Comparison of ENCODE assay signal across 8 cellular contexts in the genomic region with DNA sequence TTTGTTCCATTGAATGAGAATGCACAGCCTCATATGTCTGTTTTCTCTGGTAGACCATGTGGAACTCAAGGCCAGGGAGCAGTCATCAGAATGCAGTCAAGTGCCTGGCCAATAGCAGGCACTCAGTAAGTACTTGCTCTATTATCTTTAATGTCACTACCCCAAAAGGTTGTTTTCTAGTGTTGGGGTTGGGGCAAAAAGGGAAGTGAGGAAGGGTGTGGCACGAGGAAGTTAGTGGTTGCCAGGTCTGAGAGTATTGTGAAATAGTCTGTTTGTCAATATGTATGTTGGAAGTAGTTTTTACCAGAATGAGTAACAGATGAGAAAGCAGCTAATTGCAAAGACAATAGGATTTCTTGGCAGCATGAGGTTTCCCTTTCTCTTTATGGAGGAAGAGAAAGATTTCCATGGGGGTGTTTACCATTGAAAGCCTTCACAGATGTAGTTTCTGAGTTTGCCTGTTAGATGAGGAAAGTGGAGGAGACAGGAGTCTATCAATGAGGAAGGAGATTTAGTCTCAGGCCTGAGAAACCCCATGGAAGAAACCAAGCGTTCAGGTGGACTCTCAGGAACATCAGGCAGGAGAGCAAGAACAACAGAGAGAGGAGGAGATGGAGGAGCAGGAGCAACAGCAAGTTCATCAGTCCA. TPM values are rescaled to one million over a fixed set of nuclear protein-coding genes. Genes with fewer than 3 reads are reported as not detected.
DNase-seq lines count a peak whose midpoint lies in the region; ATAC-seq and TF ChIP-seq lines count a peak whose summit lies in the region.

No MANE protein-coding gene starts in this region.

- H3K27me3 ChIP-seq in CD8-positive, alpha-beta memory T cell (ENCODE audit: insufficient read depth, low read length, poor library complexity, severe bottlenecking) = no peaks in the 10 kb centered on the region
- no peaks in the 10 kb centered on the region for H3K27me3 ChIP-seq in IMR-90 (ENCODE audit: control insufficient read depth, insufficient read depth, low read length)
- H3K27me3 ChIP-seq in mesenchymal stem cell (ENCODE audit: control insufficient read depth in 1 of 2, insufficient read depth in 1 of 2, low read length in 2 of 2) = peaks cover 0 to 36% of the 10 kb centered on the region in 2 experiments

- H3K27me3 Mint-ChIP-seq in CD8-positive, alpha-beta memory T cell = peaks cover 0 to 2% of the 10 kb centered on the region in 2 donors
- H3K27me3 Mint-ChIP-seq in endothelial cell (ENCODE audit: unreplicated experiment) = peaks cover 1% of the 10 kb centered on the region

- peak in 4 of 5 donors; percentile 4 to 58 (median 54) for DNase-seq in CD8-positive, alpha-beta memory T cell
- DNase-seq in IMR-90 (no peak), mesenchymal stem cell (peak; percentile 8), endothelial cell (ENCODE audit: low spot score) (no peak), DMS 273 treated with DMSO at 0.1 percent for 48 hours (lab: John Stamatoyannopoulos, UW) (no peak)
- DNase-seq in activated naive CD4-positive, alpha-beta T cell treated with anti-CD3 and anti-CD28 coated beads, Interleukin-2, amount 50 U/mL, for 72 hours (ENCODE audit: low spot score in 2 of 2) = peak in 1 of 2 donors; percentile 20
- DNase-seq in stimulated activated CD4-positive, alpha-beta T cell treated with anti-CD3 and anti-CD28 coated beads, Interleukin-12 subunit alpha, Interleukin-12 subunit beta, amount 100 ng/mL, for 4 hours = no peak

- no peak overlapping the region for H3K4me2 ChIP-seq in IMR-90 (ENCODE audit: low read depth, low read length)
- no peak overlapping the region for H3K4me2 ChIP-seq in mesenchymal stem cell (ENCODE audit: low read length, poor library complexity, severe bottlenecking)

- POLR2A ChIA-PET in CD8-positive, alpha-beta memory T cell (lab: Charles Lee) = interaction anchor here (0.6 to 1.9 kb wide), 3 partner anchors 77 to 160 kb away, joined by 3 to 7 read pairs (median 3); no protein-coding TSS in a partner anchor
- POLR2A ChIA-PET in IMR-90 (lab: Charles Lee; ENCODE audit: unreplicated experiment) = interaction anchor here (0.5 kb wide), 1 partner anchor 97 kb away, joined by 3 read pairs; no protein-coding TSS in a partner anchor

- H3K56ac ChIP-seq in IMR-90 (ENCODE audit: extremely low read depth, insufficient read depth, low read length) = no peak overlapping the region

- dilution Hi-C loops in IMR-90 (cut with HindIII; ENCODE audit: low sequenced_read_pairs, unreplicated experiment) = no loop called here

- H3K14ac ChIP-seq in IMR-90 (replicated peaks; ENCODE audit: low read depth, low read length) = peak overlapping the region; percentile 34
- H3K14ac ChIP-seq in mesenchymal stem cell (ENCODE audit: low read length in 2 of 2) = no peak overlapping the region

- H3K36me3 ChIP-seq in CD8-positive, alpha-beta memory T cell (ENCODE audit: insufficient read depth, low read length) = peaks cover 78% of the 10 kb centered on the region
- H3K36me3 ChIP-seq in IMR-90 (ENCODE audit: control insufficient read depth, insufficient read depth, low read length) (peaks cover 28% of the 10 kb centered on the region), mesenchymal stem cell (ENCODE audit: control insufficient read depth in 1 of 2, insufficient read depth in 2 of 2, low read depth in 1 of 2, low read length in 2 of 2) (peaks cover 0 to 53% of the 10 kb centered on the region in 2 experiments)

- H3K4ac ChIP-seq in IMR-90 (ENCODE audit: low read depth, low read length) (peak overlapping the region; percentile 37; the same call in 1 of the 2 replicates), mesenchymal stem cell (ENCODE audit: low read depth in 1 of 2, low read length in 2 of 2) (no peak overlapping the region)

- H3K27ac ChIP-seq in CD8-positive, alpha-beta memory T cell (ENCODE audit: low read depth, low read length) = peak overlapping the region; percentile 29
- H3K27ac ChIP-seq in IMR-90 (ENCODE audit: insufficient read depth, low read length) (no peak overlapping the region), mesenchymal stem cell (ENCODE audit: low read length, poor library complexity, severe bottlenecking) (no peak overlapping the region)

- H3K4me3 Mint-ChIP-seq in CD8-positive, alpha-beta memory T cell = peak overlapping the region; percentile 40 to 85 (median 78)
- no peak overlapping the region for H3K4me3 Mint-ChIP-seq in endothelial cell (ENCODE audit: unreplicated experiment)

- peak overlapping the region; percentile 77 to 93 (median 86) for H3K27ac Mint-ChIP-seq in CD8-positive, alpha-beta memory T cell
- H3K27ac Mint-ChIP-seq in activated naive CD4-positive, alpha-beta T cell treated with anti-CD3 and anti-CD28 coated beads, Interleukin-2, amount 50 U/mL, for 72 hours = peak overlapping the region; percentile 75 to 95
- H3K27ac Mint-ChIP-seq in endothelial cell (ENCODE audit: unreplicated experiment) = no peak overlapping the region

- H2BK5ac ChIP-seq in IMR-90 (ENCODE audit: low read depth, low read length, poor library complexity, severe bottlenecking) = no peak overlapping the region
- no peak overlapping the region for H2BK5ac ChIP-seq in mesenchymal stem cell (ENCODE audit: low read depth, low read length, poor library complexity, severe bottlenecking)

- TF ChIP-seq RAD21 in IMR-90 (IDR thresholded peaks at IDR 0.05; ENCODE audit: low read length) = no peak

- in situ Hi-C loops in IMR-90 (cut with MboI; ENCODE audit: low sequenced_read_pairs) = loop anchor here (5.0 kb wide), 1 partner anchor 204 kb away; no protein-coding TSS in a partner anchor

- BruUV-seq in IMR-90 (replicated peaks; lab: Mats Ljungman, UMichigan) = no TSS peak

- H2AK9ac ChIP-seq in IMR-90 (replicated peaks; ENCODE audit: low read depth, low read length, poor library complexity) = no peak overlapping the region

- no peaks in the 10 kb centered on the region for H3K9me3 Mint-ChIP-seq in CD8-positive, alpha-beta memory T cell
- no peaks in the 10 kb centered on the region for H3K9me3 Mint-ChIP-seq in activated naive CD4-positive, alpha-beta T cell treated with anti-CD3 and anti-CD28 coated beads, Interleukin-2, amount 50 U/mL, for 72 hours
- no peaks in the 10 kb centered on the region for H3K9me3 Mint-ChIP-seq in endothelial cell (ENCODE audit: unreplicated experiment)

- H2AFZ ChIP-seq in IMR-90 (replicated peaks; ENCODE audit: low read length, poor library complexity) = peak overlapping the region; percentile 5
- no peak overlapping the region for H2AFZ ChIP-seq in mesenchymal stem cell (ENCODE audit: low read depth, low read length)

- no peak overlapping the region for H3K9ac ChIP-seq in IMR-90 (ENCODE audit: low read depth, low read length)
- H3K9ac ChIP-seq in mesenchymal stem cell (ENCODE audit: low read length) = peak overlapping the region; percentile 17

- peak overlapping the region; percentile 67; the same call in 1 of the 2 replicates for H2AK5ac ChIP-seq in IMR-90 (ENCODE audit: low read depth, low read length)
- H2AK5ac ChIP-seq in mesenchymal stem cell (ENCODE audit: low read length, severe bottlenecking) = no peak overlapping the region

- intact Hi-C loops in IMR-90 (cut with micrococcal nuclease) = loop anchor here (5.0 to 10.0 kb wide), 2 partner anchors 143 to 744 kb away; a partner anchor contains a TSS

- peaks cover 78% of the 10 kb centered on the region for H3K4me1 ChIP-seq in CD8-positive, alpha-beta memory T cell (ENCODE audit: insufficient read depth, low read length)
- H3K4me1 ChIP-seq in IMR-90 (ENCODE audit: control insufficient read depth, insufficient read depth, low read length) = no peaks in the 10 kb centered on the region; the same call in 1 of the 2 replicates
- H3K4me1 ChIP-seq in mesenchymal stem cell (ENCODE audit: control insufficient read depth, insufficient read depth, low read depth, low read length) = peaks cover 3% of the 10 kb centered on the region

- H4K8ac ChIP-seq in IMR-90 (ENCODE audit: low read depth in 2 of 2, low read length in 2 of 2) (peak overlapping the region; percentile 18 to 27; a peak in 1 of 4 replicates), mesenchymal stem cell (ENCODE audit: low read length) (no peak overlapping the region)

- H4K5ac ChIP-seq in IMR-90 (ENCODE audit: low read depth, low read length) = no peak overlapping the region

- peaks cover 25 to 99% (median 45%) of the 10 kb centered on the region in 3 donors for H3K36me3 Mint-ChIP-seq in CD8-positive, alpha-beta memory T cell
- peaks cover 31 to 46% of the 10 kb centered on the region in 2 donors for H3K36me3 Mint-ChIP-seq in activated naive CD4-positive, alpha-beta T cell treated with anti-CD3 and anti-CD28 coated beads, Interleukin-2, amount 50 U/mL, for 72 hours
- no peaks in the 10 kb centered on the region for H3K36me3 Mint-ChIP-seq in endothelial cell (ENCODE audit: low read depth, unreplicated experiment)

- H3K79me1 ChIP-seq in IMR-90 (ENCODE audit: low read depth in 1 of 2, low read length in 2 of 2) = no peaks in the 10 kb centered on the region
- no peaks in the 10 kb centered on the region for H3K79me1 ChIP-seq in mesenchymal stem cell (replicated peaks; ENCODE audit: low read length, poor library complexity, severe bottlenecking)

- H2BK15ac ChIP-seq in IMR-90 (ENCODE audit: low read depth, low read length) (peak overlapping the region; percentile 37; the same call in 1 of the 3 replicates), mesenchymal stem cell (ENCODE audit: low read depth, poor library complexity, severe bottlenecking) (no peak overlapping the region)

- TF ChIP-seq CTCF in IMR-90 (conservative IDR thresholded peaks at IDR 0.05; ENCODE audit: low read depth, low read length) (no peak), endothelial cell (IDR thresholded peaks at IDR 0.05; ENCODE audit: unreplicated experiment) (no peak)

- peak overlapping the region; percentile 26 for H3K4me3 ChIP-seq in CD8-positive, alpha-beta memory T cell (ENCODE audit: low read length)
- no peak overlapping the region for H3K4me3 ChIP-seq in IMR-90 (ENCODE audit: insufficient read depth, low read depth, low read length)
- H3K4me3 ChIP-seq in mesenchymal stem cell (ENCODE audit: insufficient read depth in 1 of 2, low read depth in 1 of 2, low read length in 2 of 2) = no peak overlapping the region

- H2BK20ac ChIP-seq in IMR-90 (ENCODE audit: low read depth, low read length) = peak overlapping the region; percentile 41

- CTCF ChIA-PET in CD8-positive, alpha-beta memory T cell (lab: Charles Lee) = interaction anchor here (0.8 to 7.1 kb wide), 8 partner anchors 61 to 169 kb away, joined by 3 to 131 read pairs (median 12); a partner anchor contains a TSS
- CTCF ChIA-PET in IMR-90 (lab: Yijun Ruan, JAX) = no interaction called here

- 90% methylated on average over 2 of the region's 2 CpGs; no CpG with 5 or more reads in 1 of the 2 experiments for WGBS in IMR-90 (ENCODE audit: extremely low coverage in 2 of 2, insufficient read length in 1 of 2), 2 experiments
- 84% methylated on average over 2 of the region's 2 CpGs for WGBS in mesenchymal stem cell

- H4K91ac ChIP-seq in IMR-90 (ENCODE audit: insufficient read depth, low read depth, low read length) (peak overlapping the region; percentile 60), mesenchymal stem cell (ENCODE audit: low read length) (no peak overlapping the region)

- H2BK12ac ChIP-seq in mesenchymal stem cell (ENCODE audit: low read length in 2 of 2) = peak overlapping the region in 1 of 2 experiments; percentile 22

- no peak for TF ChIP-seq POLR2A in IMR-90 (IDR thresholded peaks at IDR 0.05; ENCODE audit: low read depth, low read length)

- no peak overlapping the region for H3K23ac ChIP-seq in IMR-90 (ENCODE audit: low read depth, low read length)
- no peak overlapping the region for H3K23ac ChIP-seq in mesenchymal stem cell (ENCODE audit: low read length in 2 of 2)

- H3K18ac ChIP-seq in IMR-90 (ENCODE audit: low read depth, low read length) (no peak overlapping the region), mesenchymal stem cell (ENCODE audit: low read depth in 1 of 2, low read length in 2 of 2) (peak overlapping the region in 1 of 2 experiments; percentile 9)

- H3K9me1 ChIP-seq in IMR-90 (ENCODE audit: insufficient read depth, low read length) = peaks cover 4% of the 10 kb centered on the region; the same call in 1 of the 2 replicates

- H2BK120ac ChIP-seq in IMR-90 (ENCODE audit: low read depth, low read length) (peak overlapping the region; percentile 24; the same call in 1 of the 2 replicates), mesenchymal stem cell (ENCODE audit: low read depth, low read length) (no peak overlapping the region)

- no peaks in the 10 kb centered on the region for H3K9me3 ChIP-seq in CD8-positive, alpha-beta memory T cell (ENCODE audit: low read length)
- H3K9me3 ChIP-seq in IMR-90 (ENCODE audit: control insufficient read depth, insufficient read depth, low read length) (no peaks in the 10 kb centered on the region), mesenchymal stem cell (ENCODE audit: control insufficient read depth, low read length) (no peaks in the 10 kb centered on the region)

- H4K20me1 ChIP-seq in IMR-90 (ENCODE audit: insufficient read depth, low read length) = no peaks in the 10 kb centered on the region

- H3K4me1 Mint-ChIP-seq in CD8-positive, alpha-beta memory T cell = peaks cover 75 to 79% (median 79%) of the 10 kb centered on the region in 3 donors
- peaks cover 7% of the 10 kb centered on the region for H3K4me1 Mint-ChIP-seq in endothelial cell (ENCODE audit: unreplicated experiment)

- peak; percentile 55 for ATAC-seq in GM21367 (IDR thresholded peaks at IDR 0.05; ENCODE audit: unreplicated experiment)
- no peak for ATAC-seq in IMR-90 (ENCODE audit: low read depth)
- peak; percentile 38 to 45 for ATAC-seq in activated naive CD4-positive, alpha-beta T cell treated with anti-CD3 and anti-CD28 coated beads, Interleukin-2, amount 50 U/mL, for 72 hours

RNA-seq across cellular contexts. Expression of a gene that starts 59.6 kb away (rescaled TPM):
- under 1 TPM in 1 of 2 experiments, not detected in 1; 0.55 TPM for total RNA-seq in CD8-positive, alpha-beta memory T cell
- polyA plus RNA-seq in CD8-positive, alpha-beta memory T cell = 0.78 TPM
- not detected in 2 replicates for total RNA-seq in IMR-90 (2012; rRNA removed)
- polyA plus RNA-seq in IMR-90 (2012; rRNA removed) = not detected in 2 replicates
- polyA plus RNA-seq in IMR-90 (2012; cell fraction: cytosol; rRNA removed) = not detected in 2 replicates
- polyA plus RNA-seq in IMR-90 (2012; cell fraction: nucleus; rRNA removed; ENCODE audit: low replicate concordance) = not detected in 2 replicates
- under 1 TPM in 1 of 2 donors, not detected in 1; 0.31 TPM for total RNA-seq in activated naive CD4-positive, alpha-beta T cell treated with anti-CD3 and anti-CD28 coated beads, Interleukin-2, amount 50 U/mL, for 72 hours
- not detected for polyA plus RNA-seq in mesenchymal stem cell (2013, experiment 1 of 2)
- not detected for polyA plus RNA-seq in mesenchymal stem cell (2013, experiment 2 of 2)
- not detected for total RNA-seq in endothelial cell (ENCODE audit: unreplicated experiment)

Comparison
In these comparisons a context has a peak if more than half of its experiments do, and no peak if none do; other contexts are left out.
1. DNase-seq: peak in CD8-positive, alpha-beta memory T cell (4 of 5) and mesenchymal stem cell (single experiment); none in IMR-90 (single experiment), endothelial cell (single experiment), DMS 273 treated with DMSO at 0.1 percent for 48 hours (single experiment) and stimulated activated CD4-positive, alpha-beta T cell treated with anti-CD3 and anti-CD28 coated beads, Interleukin-12 subunit alpha, Interleukin-12 subunit beta, amount 100 ng/mL, for 4 hours (single experiment).